In genomic region chr1:50257940-50258339, GRCh38 we compare ENCODE assay signal across 26 cellular contexts.
"Had no signal": no experiment of that assay in that cellular context is flagged by ENCODE, and none has a peak within 500 bp of the region (broad histone marks: within the 10 kb centered on the region; RNA-seq: fewer than 3 reads in every experiment).

No MANE protein-coding gene starts in this region.

- FAIRE-seq: RCC 7860 had no signal

- ATAC-seq: T-helper 17 cell had no signal

- H3K27ac ChIP-seq: HL-60, SJSA1, SK-N-MC had no signal

- H3K27me3 ChIP-seq: SJSA1 had no signal

- DNase-seq: IMR-90, KBM-7, NCI-H1092, NCI-H1105 treated with DMSO at 0.1 percent for 48 hours, NCI-H1417 treated with DMSO at 0.1 percent for 48 hours, NCI-H146, NCI-H1694 treated with DMSO at 0.1 percent for 48 hours, NCI-H1930, NCI-H2081, NCI-H2107, NCI-H2171, NCI-H226, NCI-H446, NCI-H510A, NCI-H524 treated with DMSO at 0.1 percent for 48 hours, NCI-H69, NCI-H774, Right ventricle myocardium superior, RPMI8226, SIG-M5, T-helper 1 cell, T-helper 17 cell had no signal

- H3K4me1 ChIP-seq: SJSA1 had no signal

- H3K4me3 ChIP-seq: SJSA1, SK-N-MC had no signal

- H3K9me3 ChIP-seq: SJSA1 had no signal

- H3K36me3 ChIP-seq: SJSA1 had no signal
